15 cellular contexts compared by ENCODE assay signal in the genomic region with DNA sequence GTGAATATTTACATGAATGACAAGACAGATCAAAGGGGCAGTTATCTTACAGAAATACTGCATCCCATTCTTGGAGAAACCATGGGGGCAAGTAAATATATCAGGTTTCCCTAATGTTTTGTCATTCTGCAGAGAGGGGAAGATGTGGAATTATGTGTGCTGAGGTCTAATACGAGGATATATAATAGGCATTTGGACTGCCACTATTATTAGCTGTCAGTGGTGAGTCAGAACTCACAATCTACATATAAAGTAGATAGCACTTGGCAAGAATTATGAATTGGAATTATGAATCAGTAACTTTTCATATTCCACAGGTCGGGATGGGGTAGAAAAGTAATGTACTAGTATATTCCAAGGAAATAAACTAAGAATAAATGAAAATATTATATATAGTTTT.
DNase-seq lines count a peak whose midpoint lies in the region; ATAC-seq and TF ChIP-seq lines count a peak whose summit lies in the region.
"Had no signal": no experiment of that assay in that cellular context is flagged by ENCODE, and none has a peak within 500 bp of the region (broad histone marks: within the 10 kb centered on the region; RNA-seq: fewer than 3 reads in every experiment).

No MANE protein-coding gene starts in this region.

- DNase-seq in ELR (ENCODE audit: low read depth) (peak; percentile 3), NCI-H226 (peak; percentile 26), cardiac fibroblast (ENCODE audit: low read depth in 2 of 2) (peak; percentile 2 to 10), iris pigment epithelial cell (ENCODE audit: low read depth) (peak; percentile 12), occipital lobe (lab: John Stamatoyannopoulos, UW) (no peak), dedifferentiated amniotic fluid mesenchymal stem cell (ENCODE audit: extremely low spot score) (no peak)
- DNase-seq: C1 segment of cervical spinal cord; Calu3; CD4-positive, alpha-beta T cell; DMS 273 treated with DMSO at 0.1 percent for 48 hours; H7 had no signal

- no peak for ATAC-seq in GM21390 (IDR thresholded peaks at IDR 0.05; ENCODE audit: unreplicated experiment)
- ATAC-seq: GM12878, GM23338, HepG2 had no signal

- no peak for TF ChIP-seq CTCF in cardiac fibroblast (IDR thresholded peaks at IDR 0.05; ENCODE audit: low read depth, low read length)

- H3K4me3 ChIP-seq in cardiac fibroblast (replicated peaks in 1 of 2; ENCODE audit: low read depth in 2 of 2, low read length in 2 of 2) = no peak overlapping the region
- H3K4me3 ChIP-seq: GM12878, GM23338 had no signal

Comparison
In these comparisons a context has a peak if more than half of its experiments do, and no peak if none do; other contexts are left out.
1. DNase-seq: peak in ELR (single experiment), NCI-H226 (single experiment), cardiac fibroblast (2 of 2) and iris pigment epithelial cell (single experiment); none in occipital lobe (single experiment) and dedifferentiated amniotic fluid mesenchymal stem cell (single experiment).